23 cellular contexts compared by ENCODE assay signal in genomic region chr6:38985839-38986238, GRCh38.
"Had no signal": no experiment of that assay in that cellular context is flagged by ENCODE, and none has a peak within 500 bp of the region (broad histone marks: within the 10 kb centered on the region; RNA-seq: fewer than 3 reads in every experiment).

No MANE protein-coding gene starts in this region.

- H3K36me3 ChIP-seq: SJSA1 had no signal

- H3K27ac ChIP-seq: KMS-11, SJSA1, SK-N-MC had no signal

- H3K4me3 Mint-ChIP-seq: IgD-negative memory B cell had no signal

- ATAC-seq: HepG2, K562 had no signal

- H3K4me1 ChIP-seq: SJSA1 had no signal

- H3K4me2 ChIP-seq: KMS-11 had no signal

- H3K4me1 Mint-ChIP-seq: IgD-negative memory B cell had no signal

- H3K4me3 ChIP-seq: K562, SJSA1, SK-N-MC had no signal

- DNase-seq: Kasumi-1, MM.1S, NCI-H1092 treated with DMSO at 0.1 percent for 48 hours, NCI-H1436, NCI-H187, NCI-H2029, NCI-H2081 treated with DMSO at 0.1 percent for 48 hours, NCI-H2171, NCI-H226, NCI-H446, NCI-H510A, NCI-H524 treated with DMSO at 0.1 percent for 48 hours, NCI-H69, NCI-H774, Right ventricle myocardium superior, RPMI8226, SIG-M5 had no signal

- H3K9ac ChIP-seq: KMS-11 had no signal

- H3K9me3 ChIP-seq: SJSA1 had no signal

- H3K27ac Mint-ChIP-seq: IgD-negative memory B cell had no signal
